16 cellular contexts compared by ENCODE assay signal in genomic region chr1:63779338-63779819, GRCh38. TPM values are rescaled to one million over a fixed set of nuclear protein-coding genes. Genes with fewer than 3 reads are reported as not detected.
DNase-seq lines count a peak whose midpoint lies in the region; ATAC-seq and TF ChIP-seq lines count a peak whose summit lies in the region.
"Had no signal": no experiment of that assay in that cellular context is flagged by ENCODE, and none has a peak within 500 bp of the region (broad histone marks: within the 10 kb centered on the region; RNA-seq: fewer than 3 reads in every experiment).

No MANE protein-coding gene starts in this region.

- WGBS in right lobe of liver (ENCODE audit: insufficient coverage, low coverage, low lambda C conversion rate, missing lambda C conversion rate) = 56% methylated on average over 7 of the region's 7 CpGs

- DNase-seq in Right ventricle myocardium superior = no peak
- DNase-seq in right atrium auricular region (ENCODE audit: low spot score) = no peak
- DNase-seq in iris pigment epithelial cell (ENCODE audit: low read depth) = peak; percentile 27
- DNase-seq in DMS79 (lab: John Stamatoyannopoulos, UW) = no peak
- DNase-seq in activated naive CD4-positive, alpha-beta T cell treated with anti-CD3 and anti-CD28 coated beads, Interleukin-2, amount 10 ng/mL, durations not matched to agents 7 days and 5 days = no peak
- no peak for DNase-seq in cortex of kidney (lab: John Stamatoyannopoulos, UW)
- DNase-seq in right lobe of liver = no peak
- DNase-seq: activated CD4-positive, alpha-beta memory T cell treated with anti-CD3 and anti-CD28 coated beads for 36 hours; activated effector memory CD4-positive, alpha-beta T cell treated with Interleukin-2 at 50 U/mL for 16 hours; Caco-2; heart left ventricle; NCI-H146; NCI-H510A had no signal

- H3K9me3 ChIP-seq in right atrium auricular region (no peaks in the 10 kb centered on the region), right lobe of liver (no peaks in the 10 kb centered on the region)
- H3K9me3 ChIP-seq: breast epithelium, Caco-2, heart left ventricle had no signal

- H3K36me3 Mint-ChIP-seq in activated naive CD4-positive, alpha-beta T cell treated with anti-CD3 and anti-CD28 coated beads, Interleukin-2, amount 10 ng/mL, durations not matched to agents 7 days and 5 days = no peaks in the 10 kb centered on the region
- H3K36me3 Mint-ChIP-seq: activated CD4-positive, alpha-beta memory T cell treated with anti-CD3 and anti-CD28 coated beads for 36 hours had no signal

- CTCF ChIA-PET in activated naive CD4-positive, alpha-beta T cell treated with anti-CD3 and anti-CD28 coated beads, Interleukin-2, amount 10 ng/mL, durations not matched to agents 7 days and 5 days (lab: Charles Lee) = interaction anchor here (1.3 kb wide), 2 partner anchors 19 to 96 kb away, joined by 3 read pairs; no protein-coding TSS in a partner anchor

- TF ChIP-seq POLR2A in right lobe of liver (IDR thresholded peaks at IDR 0.05) = no peak

- H3K27ac ChIP-seq in right atrium auricular region = no peak overlapping the region
- peak overlapping the region; percentile 13 for H3K27ac ChIP-seq in cingulate gyrus (ENCODE audit: low read depth, low read length)
- H3K27ac ChIP-seq in right lobe of liver = no peak overlapping the region
- H3K27ac ChIP-seq: breast epithelium had no signal

- intact Hi-C loops in Right ventricle myocardium superior (cut with DNase I) (no loop called here), right lobe of liver (cut with DNase I) (no loop called here)

- no peak overlapping the region for H3K4me3 Mint-ChIP-seq in activated naive CD4-positive, alpha-beta T cell treated with anti-CD3 and anti-CD28 coated beads, Interleukin-2, amount 10 ng/mL, durations not matched to agents 7 days and 5 days
- H3K4me3 Mint-ChIP-seq: activated CD4-positive, alpha-beta memory T cell treated with anti-CD3 and anti-CD28 coated beads for 36 hours; T-helper 2 cell treated with Interferon-gamma antibody and Interleukin-4, amounts not matched to agents 5 μg/mL and 100 μg/mL, for 36 hours had no signal

- H3K27me3 ChIP-seq in right atrium auricular region (no peaks in the 10 kb centered on the region), right lobe of liver (peaks cover 0 to 5% of the 10 kb centered on the region in 2 donors)
- H3K27me3 ChIP-seq: breast epithelium had no signal

- H3K4me3 ChIP-seq in right atrium auricular region (no peak overlapping the region), right lobe of liver (no peak overlapping the region)
- H3K4me3 ChIP-seq: heart left ventricle had no signal

- H3K4me1 ChIP-seq in right atrium auricular region (peaks cover 0 to 33% of the 10 kb centered on the region in 2 donors), right lobe of liver (peaks cover 0 to 13% (median 0%) of the 10 kb centered on the region in 4 donors)
- H3K4me1 ChIP-seq: breast epithelium had no signal

- H3K27ac Mint-ChIP-seq in activated naive CD4-positive, alpha-beta T cell treated with anti-CD3 and anti-CD28 coated beads, Interleukin-2, amount 10 ng/mL, durations not matched to agents 7 days and 5 days = no peak overlapping the region
- H3K27ac Mint-ChIP-seq: activated CD4-positive, alpha-beta memory T cell treated with anti-CD3 and anti-CD28 coated beads for 36 hours; T-helper 2 cell treated with Interferon-gamma antibody and Interleukin-4, amounts not matched to agents 5 μg/mL and 100 μg/mL, for 36 hours had no signal

- H3K27me3 Mint-ChIP-seq in activated naive CD4-positive, alpha-beta T cell treated with anti-CD3 and anti-CD28 coated beads, Interleukin-2, amount 10 ng/mL, durations not matched to agents 7 days and 5 days = peaks cover 56% of the 10 kb centered on the region

- H3K9me3 Mint-ChIP-seq in activated naive CD4-positive, alpha-beta T cell treated with anti-CD3 and anti-CD28 coated beads, Interleukin-2, amount 10 ng/mL, durations not matched to agents 7 days and 5 days = no peaks in the 10 kb centered on the region
- H3K9me3 Mint-ChIP-seq: activated CD4-positive, alpha-beta memory T cell treated with anti-CD3 and anti-CD28 coated beads for 36 hours; T-helper 2 cell treated with Interferon-gamma antibody and Interleukin-4, amounts not matched to agents 5 μg/mL and 100 μg/mL, for 36 hours had no signal

- ATAC-seq in Right ventricle myocardium superior (ENCODE audit: poor library complexity) (peak; percentile 8), right lobe of liver (no peak)
- ATAC-seq: heart left ventricle had no signal

- peaks cover 10% of the 10 kb centered on the region for H3K4me1 Mint-ChIP-seq in activated naive CD4-positive, alpha-beta T cell treated with anti-CD3 and anti-CD28 coated beads, Interleukin-2, amount 10 ng/mL, durations not matched to agents 7 days and 5 days

- H3K36me3 ChIP-seq in right atrium auricular region (no peaks in the 10 kb centered on the region), right lobe of liver (no peaks in the 10 kb centered on the region)
- H3K36me3 ChIP-seq: breast epithelium, heart left ventricle had no signal

- no peak for TF ChIP-seq CTCF in right atrium auricular region (IDR thresholded peaks at IDR 0.05)
- TF ChIP-seq CTCF in right lobe of liver (IDR thresholded peaks at IDR 0.05) = no peak

RNA-seq across cellular contexts. Expression of gene ROR1, which starts 5.6 kb away (rescaled TPM):
- total RNA-seq in Right ventricle myocardium superior = 8.6 TPM
- total RNA-seq in right atrium auricular region = 10 to 100 TPM; 12.9 to 40.8 TPM
- total RNA-seq in right lobe of liver = under 1 TPM; 0.04 to 0.58 (median 0.37) TPM
